14 cellular contexts compared by ENCODE assay signal in the genomic region with DNA sequence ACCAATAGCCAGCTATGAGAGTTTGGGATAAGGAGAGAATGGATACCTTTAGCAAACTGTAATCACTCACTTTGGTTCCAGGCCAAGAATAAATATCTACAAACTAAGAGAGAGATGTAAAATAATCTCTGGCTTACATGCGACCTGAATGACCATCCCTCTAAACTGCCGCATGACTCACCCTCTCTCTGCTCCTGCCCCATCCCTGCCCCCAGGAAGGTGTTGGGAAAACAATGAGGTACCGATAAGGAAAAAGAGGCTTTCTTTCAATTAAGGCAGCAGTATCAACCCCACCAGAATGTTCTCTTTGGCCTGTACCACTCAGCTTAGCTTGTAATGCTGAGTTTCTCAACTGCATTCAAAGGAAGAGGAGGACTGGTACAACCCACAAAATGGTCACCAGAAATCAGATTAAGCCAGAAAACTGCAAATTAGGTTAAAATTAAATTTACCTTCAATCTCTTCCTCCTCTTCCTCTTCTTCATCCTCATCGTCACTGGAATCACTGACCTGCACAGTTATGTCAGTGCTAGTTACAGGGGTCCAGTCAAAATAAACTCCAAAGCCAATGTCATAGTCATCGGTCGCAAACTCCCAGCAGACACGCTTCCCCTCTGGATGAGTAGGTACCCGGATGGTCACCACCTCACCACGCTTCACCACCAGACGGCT.
"Had no signal": no experiment of that assay in that cellular context is flagged by ENCODE, and none has a peak within 500 bp of the region (broad histone marks: within the 10 kb centered on the region; RNA-seq: fewer than 3 reads in every experiment).

No MANE protein-coding gene starts in this region.

- H3K4me3 ChIP-seq: adrenal gland, dorsolateral prefrontal cortex, upper lobe of right lung had no signal

- H3K9me3 ChIP-seq: adrenal gland, upper lobe of right lung had no signal

- H3K27me3 ChIP-seq: adrenal gland, dorsolateral prefrontal cortex, foreskin keratinocyte, upper lobe of right lung had no signal

- H3K27ac ChIP-seq: adrenal gland, dorsolateral prefrontal cortex, foreskin keratinocyte, upper lobe of right lung, WERI-Rb-1 had no signal

- DNase-seq: activated CD4-positive, alpha-beta T cell treated with anti-CD3 and anti-CD28 coated beads, Interleukin-2, amount 50 U/mL, for 4 hours; activated gamma-delta T cell treated with Interleukin-2 at 50 U/mL for 16 hours; activated T-cell treated with anti-CD3 and anti-CD28 coated beads, Interleukin-2, amount 50 U/mL, for 72 hours; adrenal gland; dorsolateral prefrontal cortex; foreskin keratinocyte; hippocampal formation; occipital lobe; stimulated activated naive CD4-positive, alpha-beta T cell; T-helper 2 cell; upper lobe of right lung; WERI-Rb-1 had no signal

- ATAC-seq: activated naive CD4-positive, alpha-beta T cell treated with anti-CD3 and anti-CD28 coated beads, Interleukin-2, amount 50 U/mL, for 72 hours; activated T-cell treated with anti-CD3 and anti-CD28 coated beads, Interleukin-2, amount 50 U/mL, for 72 hours; foreskin keratinocyte; left lobe of liver; upper lobe of right lung had no signal

- H3K4me1 ChIP-seq: adrenal gland, foreskin keratinocyte, upper lobe of right lung had no signal
